ENCODE assay signal across 25 cellular contexts in the genomic region with DNA sequence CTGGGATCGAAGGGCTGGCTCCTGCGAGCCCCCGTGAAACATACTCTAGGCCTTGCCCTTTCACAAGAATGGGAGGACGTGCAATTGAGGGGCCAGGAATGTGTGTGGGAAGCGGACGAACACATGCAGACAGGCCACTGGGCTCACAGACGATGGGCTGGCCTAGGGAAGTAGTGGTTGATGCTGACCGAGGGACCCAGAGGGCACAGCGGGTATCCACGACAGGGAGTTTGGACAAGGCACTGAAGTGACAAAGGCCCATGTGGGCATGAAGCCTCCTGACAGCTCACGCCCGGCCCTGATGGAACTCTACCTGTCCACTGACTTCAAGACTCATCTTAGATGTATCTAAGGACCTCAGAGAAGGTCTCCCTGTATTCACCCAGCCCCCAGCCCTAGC. TPM values are rescaled to one million over a fixed set of nuclear protein-coding genes. Genes with fewer than 3 reads are reported as not detected.
DNase-seq lines count a peak whose midpoint lies in the region; ATAC-seq and TF ChIP-seq lines count a peak whose summit lies in the region.
"Had no signal": no experiment of that assay in that cellular context is flagged by ENCODE, and none has a peak within 500 bp of the region (broad histone marks: within the 10 kb centered on the region; RNA-seq: fewer than 3 reads in every experiment).

No MANE protein-coding gene starts in this region.

- no peak for ATAC-seq in heart left ventricle
- ATAC-seq in psoas muscle = no peak
- ATAC-seq in GM18861 (IDR thresholded peaks at IDR 0.05; ENCODE audit: unreplicated experiment) = no peak
- no peak for ATAC-seq in GM21447 (IDR thresholded peaks at IDR 0.05; ENCODE audit: unreplicated experiment)
- ATAC-seq: T-cell had no signal

- H3K4me1 ChIP-seq in heart left ventricle (peaks cover 0 to 31% (median 4%) of the 10 kb centered on the region in 12 donors), endodermal cell (ENCODE audit: control insufficient read depth, insufficient read depth, low read length) (no peaks in the 10 kb centered on the region), psoas muscle (peaks cover 17% of the 10 kb centered on the region)
- H3K4me1 ChIP-seq: Caco-2 had no signal

- H3K36me3 ChIP-seq in heart left ventricle (peaks cover 0 to 100% (median 99%) of the 10 kb centered on the region in 9 donors), endodermal cell (ENCODE audit: control insufficient read depth, insufficient read depth, low read length) (peaks cover 88% of the 10 kb centered on the region), psoas muscle (ENCODE audit: insufficient read depth in 1 of 2, low read depth in 1 of 2) (peaks cover 5 to 98% of the 10 kb centered on the region in 2 donors)

- intact Hi-C loops in cardiac septum (cut with DNase I) (loop anchor here (5.0 kb wide), 1 partner anchor 136 kb away; the partner anchor contains the start of gene GGT7), heart left ventricle (cut with DNase I) (loop anchor here in 4 of 10 donors (2.0 to 5.0 kb wide), 3 partner anchors 41 to 136 kb away; partner anchors contain the start of gene GGT7 (in 3 of the 4)), psoas muscle (cut with DNase I) (no loop called here)

- H3K36me3 Mint-ChIP-seq in endodermal cell (ENCODE audit: low read depth) = peaks cover 90% of the 10 kb centered on the region

- no peak for TF ChIP-seq POLR2A in heart left ventricle (IDR thresholded peaks at IDR 0.05)

- no peaks in the 10 kb centered on the region for H3K9me3 Mint-ChIP-seq in endodermal cell
- H3K9me3 Mint-ChIP-seq: activated CD4-positive, alpha-beta T cell treated with anti-CD3 and anti-CD28 coated beads, Interleukin-2, amount 10 ng/mL, durations not matched to agents 24 days and 14 days; brain; nephron; T-cell had no signal

- H3K27ac Mint-ChIP-seq in endodermal cell = peak overlapping the region; percentile 37
- H3K27ac Mint-ChIP-seq: activated CD4-positive, alpha-beta T cell treated with anti-CD3 and anti-CD28 coated beads, Interleukin-2, amount 10 ng/mL, durations not matched to agents 24 days and 14 days; brain; nephron; progenitor cell of endocrine pancreas; T-cell had no signal

- H3K27ac ChIP-seq in heart left ventricle = no peak overlapping the region
- H3K27ac ChIP-seq in endodermal cell (ENCODE audit: low read depth, low read length) = no peak overlapping the region
- peak overlapping the region; percentile 83 for H3K27ac ChIP-seq in psoas muscle
- H3K27ac ChIP-seq: epithelial cell of prostate had no signal

- no peaks in the 10 kb centered on the region for H3K9me3 ChIP-seq in heart left ventricle
- H3K9me3 ChIP-seq in endodermal cell (ENCODE audit: control insufficient read depth, low read length) = no peaks in the 10 kb centered on the region
- no peaks in the 10 kb centered on the region for H3K9me3 ChIP-seq in psoas muscle
- H3K9me3 ChIP-seq: Caco-2 had no signal

- no peak overlapping the region for H3K9ac ChIP-seq in endodermal cell (ENCODE audit: extremely low read depth, low read length, poor library complexity, severe bottlenecking)

- H3K27me3 Mint-ChIP-seq in endodermal cell (ENCODE audit: insufficient read depth) = no peaks in the 10 kb centered on the region
- H3K27me3 Mint-ChIP-seq: activated CD4-positive, alpha-beta T cell treated with anti-CD3 and anti-CD28 coated beads, Interleukin-2, amount 10 ng/mL, durations not matched to agents 24 days and 14 days; brain; progenitor cell of endocrine pancreas; T-cell had no signal

- H3K4me3 ChIP-seq in heart left ventricle = no peak overlapping the region
- no peak overlapping the region for H3K4me3 ChIP-seq in endodermal cell (ENCODE audit: low read length)
- no peak overlapping the region for H3K4me3 ChIP-seq in psoas muscle

- 86 to 92% (median 88%) methylated on average over 12 of the region's 12 CpGs for WGBS in heart left ventricle, 4 donors
- WGBS in endodermal cell (ENCODE audit: insufficient coverage in 1 of 2, insufficient read length in 1 of 2), 2 experiments = 90 to 94% methylated on average over 12 of the region's 12 CpGs
- WGBS in psoas muscle, 3 donors = 87 to 95% (median 89%) methylated on average over 12 of the region's 12 CpGs

- H3K4me3 Mint-ChIP-seq in endodermal cell = no peak overlapping the region
- H3K4me3 Mint-ChIP-seq: activated CD4-positive, alpha-beta T cell treated with anti-CD3 and anti-CD28 coated beads, Interleukin-2, amount 10 ng/mL, durations not matched to agents 24 days and 14 days; brain; nephron; T-cell had no signal

- H3K4me1 Mint-ChIP-seq in endodermal cell = no peaks in the 10 kb centered on the region
- H3K4me1 Mint-ChIP-seq: brain, nephron had no signal

- TF ChIP-seq CTCF in heart left ventricle (IDR thresholded peaks at IDR 0.05) = no peak
- no peak for TF ChIP-seq CTCF in endodermal cell (conservative IDR thresholded peaks at IDR 0.05)
- TF ChIP-seq CTCF in psoas muscle (IDR thresholded peaks at IDR 0.05) = no peak

- DNase-seq in cardiac septum (ENCODE audit: low spot score) (peak; percentile 60), heart left ventricle (no peak), endodermal cell (peak; percentile 28), psoas muscle (peak; percentile 7 to 44), AG08396 (ENCODE audit: low spot score) (no peak), Ammon's horn (ENCODE audit: low spot score) (no peak)
- DNase-seq: activated CD4-positive, alpha-beta T cell treated with anti-CD3 and anti-CD28 coated beads, Interleukin-2, amount 10 ng/mL, durations not matched to agents 24 days and 14 days; activated CD8-positive, alpha-beta memory T cell treated with anti-CD3 and anti-CD28 coated beads, Interleukin-2, amount 50 U/mL, for 4 hours; activated naive CD4-positive, alpha-beta T cell; dermis blood vessel endothelial cell; foreskin fibroblast; kidney glomerular epithelial cell; midbrain; NCI-H1105; NCI-H524; small intestine; T-cell had no signal

- no peaks in the 10 kb centered on the region for H3K27me3 ChIP-seq in heart left ventricle
- H3K27me3 ChIP-seq in endodermal cell (ENCODE audit: control insufficient read depth, insufficient read depth, low read length, poor library complexity, severe bottlenecking) = no peaks in the 10 kb centered on the region
- no peaks in the 10 kb centered on the region for H3K27me3 ChIP-seq in psoas muscle (ENCODE audit: insufficient read depth in 3 of 3, low read length in 2 of 3)

RNA-seq across cellular contexts. Expression of gene MYH7B, which starts 52.2 kb away (rescaled TPM):
- 238 TPM for total RNA-seq in cardiac septum
- total RNA-seq in heart left ventricle = 100 to 1,000 TPM in 7 of 9 donors, 10 to 100 TPM in 2; 50.7 to 306 (median 144) TPM
- polyA plus RNA-seq in heart left ventricle = 100 to 1,000 TPM in 1 of 2 donors, 10 to 100 TPM in 1; 12.8 to 448 TPM
- under 1 TPM; 0.37 to 0.49 TPM for total RNA-seq in endodermal cell
- 0.78 TPM for polyA plus RNA-seq in endodermal cell (2013, experiment 1 of 2)
- polyA plus RNA-seq in endodermal cell (2013, experiment 2 of 2) = 0.62 TPM
- total RNA-seq in psoas muscle = 100 to 1,000 TPM in 1 of 4 donors, 10 to 100 TPM in 3; 10.6 to 101 (median 22.1) TPM
- 10 to 100 TPM in 1 of 3 donors, 1 to 10 TPM in 2; 5.7 to 15.0 (median 6.4) TPM for polyA plus RNA-seq in psoas muscle
- total RNA-seq: Daoy had no signal

RNA-seq across cellular contexts. Expression of gene GSS, which starts 52.3 kb away (rescaled TPM):
- total RNA-seq in cardiac septum (27.5 TPM), heart left ventricle (10 to 100 TPM; 17.8 to 38.1 (median 26.8) TPM), endodermal cell (10 to 100 TPM; 60.8 to 71.3 TPM), psoas muscle (10 to 100 TPM; 21.5 to 36.6 (median 26.6) TPM)
- polyA plus RNA-seq in heart left ventricle (10 to 100 TPM; 32.3 to 38.7 TPM), psoas muscle (10 to 100 TPM; 14.5 to 26.9 (median 24.5) TPM)
- 43.8 TPM for polyA plus RNA-seq in endodermal cell (2013, experiment 1 of 2)
- 41.5 TPM for polyA plus RNA-seq in endodermal cell (2013, experiment 2 of 2)

Comparison
In these comparisons a context has a peak if more than half of its experiments do, and no peak if none do; other contexts are left out.
1. DNase-seq: peak in cardiac septum (single experiment), endodermal cell (single experiment) and psoas muscle (2 of 2); none in heart left ventricle (0 of 5), AG08396 (single experiment) and Ammon's horn (single experiment).
2. RNA of gene MYH7B, which starts 52.2 kb away (total RNA-seq): 238 TPM in cardiac septum (single experiment), 50.7 to 306 TPM in heart left ventricle and 10.6 to 101 TPM in psoas muscle; 0.37 to 0.49 TPM in endodermal cell; every median in the first group is over 4 times any median in the second.